8 cellular contexts compared by ENCODE assay signal in the genomic region with DNA sequence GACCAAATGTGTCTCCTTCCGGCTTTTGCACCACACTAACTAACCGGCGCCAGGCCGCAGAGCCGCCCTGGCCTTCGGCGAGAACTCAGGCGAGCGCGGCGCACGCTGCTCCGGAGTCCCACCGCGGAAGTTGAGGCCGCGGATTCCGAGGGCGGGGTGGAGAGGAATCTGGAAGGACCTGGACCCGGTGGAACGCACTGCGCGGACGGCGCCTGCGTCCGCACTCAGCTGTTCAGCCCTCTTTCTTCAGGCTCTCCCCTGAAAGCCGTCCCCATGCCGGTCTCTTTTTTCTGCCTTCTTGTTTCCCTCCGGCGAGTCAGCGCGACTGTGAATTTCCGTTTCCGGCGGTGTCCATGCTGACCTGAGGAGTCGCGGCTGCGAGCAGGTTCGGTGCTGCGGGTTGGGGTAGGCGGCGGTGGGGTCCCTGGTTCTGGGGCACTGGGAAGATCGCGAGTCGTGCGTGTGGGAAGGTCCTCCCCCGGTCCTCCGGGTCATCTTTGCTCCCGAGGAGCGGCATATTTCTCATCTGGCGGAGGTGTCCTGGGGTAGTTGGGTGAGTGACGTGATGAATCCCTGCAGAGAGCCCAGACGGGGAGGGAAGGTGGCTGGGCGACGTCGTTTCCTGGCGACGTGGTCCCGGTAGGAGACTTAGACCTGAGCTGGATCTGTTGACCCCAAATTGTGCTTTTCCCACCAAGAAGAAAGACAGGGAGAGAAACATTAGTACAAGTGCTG. TPM values are rescaled to one million over a fixed set of nuclear protein-coding genes. Genes with fewer than 3 reads are reported as not detected.
DNase-seq lines count a peak whose midpoint lies in the region; ATAC-seq and TF ChIP-seq lines count a peak whose summit lies in the region.

A gene with protein sequence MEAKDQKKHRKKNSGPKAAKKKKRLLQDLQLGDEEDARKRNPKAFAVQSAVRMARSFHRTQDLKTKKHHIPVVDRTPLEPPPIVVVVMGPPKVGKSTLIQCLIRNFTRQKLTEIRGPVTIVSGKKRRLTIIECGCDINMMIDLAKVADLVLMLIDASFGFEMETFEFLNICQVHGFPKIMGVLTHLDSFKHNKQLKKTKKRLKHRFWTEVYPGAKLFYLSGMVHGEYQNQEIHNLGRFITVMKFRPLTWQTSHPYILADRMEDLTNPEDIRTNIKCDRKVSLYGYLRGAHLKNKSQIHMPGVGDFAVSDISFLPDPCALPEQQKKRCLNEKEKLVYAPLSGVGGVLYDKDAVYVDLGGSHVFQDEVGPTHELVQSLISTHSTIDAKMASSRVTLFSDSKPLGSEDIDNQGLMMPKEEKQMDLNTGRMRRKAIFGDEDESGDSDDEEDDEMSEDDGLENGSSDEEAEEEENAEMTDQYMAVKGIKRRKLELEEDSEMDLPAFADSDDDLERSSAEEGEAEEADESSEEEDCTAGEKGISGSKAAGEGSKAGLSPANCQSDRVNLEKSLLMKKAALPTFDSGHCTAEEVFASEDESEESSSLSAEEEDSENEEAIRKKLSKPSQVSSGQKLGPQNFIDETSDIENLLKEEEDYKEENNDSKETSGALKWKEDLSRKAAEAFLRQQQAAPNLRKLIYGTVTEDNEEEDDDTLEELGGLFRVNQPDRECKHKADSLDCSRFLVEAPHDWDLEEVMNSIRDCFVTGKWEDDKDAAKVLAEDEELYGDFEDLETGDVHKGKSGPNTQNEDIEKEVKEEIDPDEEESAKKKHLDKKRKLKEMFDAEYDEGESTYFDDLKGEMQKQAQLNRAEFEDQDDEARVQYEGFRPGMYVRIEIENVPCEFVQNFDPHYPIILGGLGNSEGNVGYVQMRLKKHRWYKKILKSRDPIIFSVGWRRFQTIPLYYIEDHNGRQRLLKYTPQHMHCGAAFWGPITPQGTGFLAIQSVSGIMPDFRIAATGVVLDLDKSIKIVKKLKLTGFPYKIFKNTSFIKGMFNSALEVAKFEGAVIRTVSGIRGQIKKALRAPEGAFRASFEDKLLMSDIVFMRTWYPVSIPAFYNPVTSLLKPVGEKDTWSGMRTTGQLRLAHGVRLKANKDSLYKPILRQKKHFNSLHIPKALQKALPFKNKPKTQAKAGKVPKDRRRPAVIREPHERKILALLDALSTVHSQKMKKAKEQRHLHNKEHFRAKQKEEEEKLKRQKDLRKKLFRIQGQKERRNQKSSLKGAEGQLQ (plus strand): TSS at position 350 of the 735 bp plus-strand sequence. CDS start 1,600 bp downstream, outside the sequence.

- ATAC-seq in GM21360 (IDR thresholded peaks at IDR 0.05; ENCODE audit: unreplicated experiment) (peak; percentile 95), lung (ENCODE audit: insufficient read depth, low FRiP score) (peak; percentile 98)

- peaks cover 11 to 18% of the 10 kb centered on the region in 2 donors for H3K36me3 ChIP-seq in lung (ENCODE audit: control insufficient read depth in 2 of 2, insufficient read depth in 2 of 2, low read length in 2 of 2)

- WGBS in lung, 2 donors, result 0% methylated on average over 60 of the region's 60 CpGs

- H3K9me3 ChIP-seq in lung (ENCODE audit: control insufficient read depth in 2 of 2, insufficient read depth in 1 of 2, low read length in 1 of 2), result no peaks in the 10 kb centered on the region

- peak within 1 kb of the TSS; percentile 88 to 93 for H3K27ac ChIP-seq in lung (ENCODE audit: low read depth in 1 of 2, low read length in 1 of 2)

- TF ChIP-seq CTCF in lung (IDR thresholded peaks at IDR 0.05; ENCODE audit: control extremely low read depth, extremely low read depth), result no peak

- H3K27me3 ChIP-seq in lung (ENCODE audit: control insufficient read depth, insufficient read depth), result no peaks in the 10 kb centered on the region

- peak within 1 kb of the TSS; percentile 73 for H3K4me3 ChIP-seq in lung

- H3K4me1 ChIP-seq in lung (ENCODE audit: control insufficient read depth in 2 of 2, insufficient read depth in 2 of 2, low read length in 2 of 2), result peaks cover 6 to 7% of the 10 kb centered on the region in 2 donors

- DNase-seq in COLO668 (lab: John Stamatoyannopoulos, UW; ENCODE audit: unreplicated experiment) (peak; percentile 84), HT-29 (ENCODE audit: low spot score) (peak; percentile 94), lung (ENCODE audit: low spot score) (peak; percentile 92)
- peak; percentile 78 for DNase-seq in NK-92 treated with Interleukin-12 subunit alpha and Interleukin-12 subunit beta, amount 100 ng/mL, for 24 hours (lab: John Stamatoyannopoulos, UW)
- DNase-seq in activated CD8-positive, alpha-beta memory T cell treated with anti-CD3 and anti-CD28 coated beads for 24 hours, result peak; percentile 96
- peak; percentile 75 for DNase-seq in effector CD4-positive, alpha-beta T cell
- DNase-seq in stimulated activated CD4-positive, alpha-beta T cell treated with anti-CD3 and anti-CD28 coated beads, TNF-alpha, amount 100 ng/mL, for 24 hours (ENCODE audit: low read depth in 3 of 3), result peak; percentile 80 to 86 (median 85)

RNA-seq across cellular contexts. Expression of the gene that starts here (rescaled TPM):
- 13.1 and 15.4 TPM in 2 replicates for total RNA-seq in HT-29 (2014; rRNA removed; shearing (Covaris generic))
- 10 to 100 TPM; 15.3 to 15.6 TPM for total RNA-seq in lung
- polyA plus RNA-seq in lung, result 10 to 100 TPM in 1 of 2 donors, 1 to 10 TPM in 1; 6.7 to 12.4 TPM

Comparison
In these comparisons a context has a peak if more than half of its experiments do, and no peak if none do; other contexts are left out.
1. Peak in every context shown above with its lines: DNase-seq, ATAC-seq, H3K4me3 ChIP-seq and H3K27ac ChIP-seq.